14 cellular contexts compared by ENCODE assay signal in genomic region chr21:36487641-36488307, GRCh38. TPM values are rescaled to one million over a fixed set of nuclear protein-coding genes. Genes with fewer than 3 reads are reported as not detected.
A peak's percentile ranks its signal among the peaks of the same experiment; 100 is the strongest.
DNase-seq lines count a peak whose midpoint lies in the region; ATAC-seq, FAIRE-seq and TF ChIP-seq lines count a peak whose summit lies in the region.
"Had no signal": no experiment of that assay in that cellular context is flagged by ENCODE, and none has a peak within 500 bp of the region (broad histone marks: within the 10 kb centered on the region; RNA-seq: fewer than 3 reads in every experiment).

No MANE protein-coding gene starts in this region.

- H3K9me3 ChIP-seq in astrocyte (ENCODE audit: insufficient read depth, low read depth, low read length) (no peaks in the 10 kb centered on the region), left lung (no peaks in the 10 kb centered on the region), smooth muscle cell (replicated peaks; ENCODE audit: low read depth) (no peaks in the 10 kb centered on the region), gastroesophageal sphincter (no peaks in the 10 kb centered on the region)
- H3K9me3 ChIP-seq: adrenal gland, neutrophil had no signal

- H3K9ac ChIP-seq in astrocyte (ENCODE audit: low read length) (no peak overlapping the region), smooth muscle cell (ENCODE audit: low read depth) (no peak overlapping the region)

- H3K4me3 ChIP-seq in astrocyte (ENCODE audit: insufficient read depth, low read depth, low read length), result no peak overlapping the region
- no peak overlapping the region for H3K4me3 ChIP-seq in left lung
- H3K4me3 ChIP-seq in smooth muscle cell, result no peak overlapping the region
- H3K4me3 ChIP-seq in gastroesophageal sphincter, result no peak overlapping the region
- H3K4me3 ChIP-seq: adrenal gland had no signal

- no peak for TF ChIP-seq EP300 in gastroesophageal sphincter (IDR thresholded peaks at IDR 0.05)

- in situ Hi-C loops in GM13976 (cut with MboI; ENCODE audit: low sequenced_read_pairs, unreplicated experiment), result no loop called here

- FAIRE-seq in astrocyte (lab: Jason Lieb, UNC), result no peak

- H3F3A ChIP-seq in smooth muscle cell (ENCODE audit: low read depth), result no peaks in the 10 kb centered on the region

- ATAC-seq in left lung, result peak; percentile 32
- no peak for ATAC-seq in natural killer cell treated with Interleukin-12 subunit alpha and Interleukin-12 subunit beta and Interleukin-15 and Interleukin-18, amount 100 ng/mL, for 72 hours
- no peak for ATAC-seq in gastroesophageal sphincter
- ATAC-seq: HCT116, T-helper 17 cell had no signal

- intact Hi-C loops in left lung (cut with DNase I), result no loop called here

- no peak overlapping the region for H3K4me3 Mint-ChIP-seq in astrocyte (ENCODE audit: unreplicated experiment)
- no peak overlapping the region for H3K4me3 Mint-ChIP-seq in natural killer cell treated with Interleukin-12 subunit alpha and Interleukin-12 subunit beta and Interleukin-15 and Interleukin-18, amount 100 ng/mL, for 72 hours
- H3K4me3 Mint-ChIP-seq: T-helper 17 cell had no signal

- 76% methylated on average over 6 of the region's 6 CpGs for WGBS in smooth muscle cell (ENCODE audit: low lambda C conversion rate)
- 51 to 53% methylated on average over 3 to 5 of the region's 6 CpGs for WGBS in gastroesophageal sphincter (ENCODE audit: low coverage in 1 of 2), 2 donors

- peaks cover under 1% of the 10 kb centered on the region for H3K9me3 Mint-ChIP-seq in astrocyte (ENCODE audit: unreplicated experiment)
- H3K9me3 Mint-ChIP-seq in natural killer cell treated with Interleukin-12 subunit alpha and Interleukin-12 subunit beta and Interleukin-15 and Interleukin-18, amount 100 ng/mL, for 72 hours, result no peaks in the 10 kb centered on the region
- H3K9me3 Mint-ChIP-seq: CD4-positive, alpha-beta memory T cell had no signal

- no peaks in the 10 kb centered on the region for H4K20me1 ChIP-seq in astrocyte (ENCODE audit: insufficient read depth, low read length)
- no peaks in the 10 kb centered on the region for H4K20me1 ChIP-seq in smooth muscle cell (ENCODE audit: low read depth)

- TF ChIP-seq POLR2A in gastroesophageal sphincter (IDR thresholded peaks at IDR 0.05), result no peak

- peak overlapping the region; percentile 3 for H3K4me2 ChIP-seq in astrocyte (ENCODE audit: low read length)
- H3K4me2 ChIP-seq in smooth muscle cell, result no peak overlapping the region

- peaks cover 7% of the 10 kb centered on the region for H3K27me3 Mint-ChIP-seq in astrocyte (ENCODE audit: low read depth, unreplicated experiment)
- peaks cover 0 to 9% of the 10 kb centered on the region in 2 donors for H3K27me3 Mint-ChIP-seq in natural killer cell treated with Interleukin-12 subunit alpha and Interleukin-12 subunit beta and Interleukin-15 and Interleukin-18, amount 100 ng/mL, for 72 hours

- peaks cover 19% of the 10 kb centered on the region for H3K4me1 ChIP-seq in astrocyte (ENCODE audit: insufficient read depth, low read length)
- no peaks in the 10 kb centered on the region for H3K4me1 ChIP-seq in left lung
- peaks cover 5% of the 10 kb centered on the region for H3K4me1 ChIP-seq in smooth muscle cell (ENCODE audit: low read depth)
- H3K4me1 ChIP-seq in gastroesophageal sphincter, result no peaks in the 10 kb centered on the region
- H3K4me1 ChIP-seq: adrenal gland had no signal

- no peak overlapping the region for H3K27ac Mint-ChIP-seq in astrocyte (ENCODE audit: unreplicated experiment)
- no peak overlapping the region for H3K27ac Mint-ChIP-seq in natural killer cell treated with Interleukin-12 subunit alpha and Interleukin-12 subunit beta and Interleukin-15 and Interleukin-18, amount 100 ng/mL, for 72 hours
- H3K27ac Mint-ChIP-seq: CD4-positive, alpha-beta memory T cell; T-helper 17 cell had no signal

- DNase-seq in GM13976 (ENCODE audit: low spot score) (no peak), NCI-H2196 treated with DMSO at 0.1 percent for 48 hours (lab: John Stamatoyannopoulos, UW; ENCODE audit: unreplicated experiment) (peak; percentile 52), astrocyte (ENCODE audit: low read depth) (peak; percentile 55), left lung (no peak), cerebellum (ENCODE audit: low spot score) (no peak), smooth muscle cell (lab: John Stamatoyannopoulos, UW; ENCODE audit: unreplicated experiment) (no peak)
- no peak for DNase-seq in natural killer cell treated with Interleukin-12 subunit alpha and Interleukin-12 subunit beta and Interleukin-15 and Interleukin-18, amount 100 ng/mL, for 72 hours (ENCODE audit: low spot score)
- DNase-seq: adrenal gland; CD4-positive, alpha-beta memory T cell; Karpas-422; T-helper 17 cell had no signal

- H3K27me3 ChIP-seq in astrocyte (ENCODE audit: insufficient read depth, low read length) (no peaks in the 10 kb centered on the region), left lung (no peaks in the 10 kb centered on the region), smooth muscle cell (ENCODE audit: low read depth) (no peaks in the 10 kb centered on the region), gastroesophageal sphincter (no peaks in the 10 kb centered on the region)
- H3K27me3 ChIP-seq: adrenal gland, neutrophil had no signal

- H3K4me1 Mint-ChIP-seq in astrocyte (ENCODE audit: low read depth, unreplicated experiment), result peaks cover 3% of the 10 kb centered on the region
- H3K4me1 Mint-ChIP-seq in natural killer cell treated with Interleukin-12 subunit alpha and Interleukin-12 subunit beta and Interleukin-15 and Interleukin-18, amount 100 ng/mL, for 72 hours (ENCODE audit: low read depth in 2 of 2), result no peaks in the 10 kb centered on the region
- H3K4me1 Mint-ChIP-seq: CD4-positive, alpha-beta memory T cell; T-helper 17 cell had no signal

- no peak overlapping the region for H3K27ac ChIP-seq in astrocyte (ENCODE audit: low read depth, low read length)
- H3K27ac ChIP-seq in left lung, result no peak overlapping the region
- H3K27ac ChIP-seq in smooth muscle cell (ENCODE audit: low read depth), result no peak overlapping the region
- H3K27ac ChIP-seq in gastroesophageal sphincter, result no peak overlapping the region
- H3K27ac ChIP-seq: adrenal gland, neutrophil had no signal

- no peaks in the 10 kb centered on the region for H3K79me2 ChIP-seq in astrocyte (ENCODE audit: insufficient read depth, low read length)
- no peaks in the 10 kb centered on the region for H3K79me2 ChIP-seq in smooth muscle cell (ENCODE audit: low read depth)

- TF ChIP-seq CTCF in GM13976 (IDR thresholded peaks at IDR 0.05; ENCODE audit: borderline replicate concordance, control extremely low read depth, extremely low read depth, insufficient read depth, missing control alignments) (peak; percentile 3), astrocyte (IDR thresholded peaks at IDR 0.05; ENCODE audit: insufficient read depth, low read depth, low read length) (no peak), left lung (IDR thresholded peaks at IDR 0.05) (no peak), smooth muscle cell (IDR thresholded peaks at IDR 0.05; ENCODE audit: borderline replicate concordance, insufficient read depth, poor library complexity, severe bottlenecking) (no peak), gastroesophageal sphincter (IDR thresholded peaks at IDR 0.05) (no peak)

- peaks cover 5% of the 10 kb centered on the region for H3K36me3 Mint-ChIP-seq in astrocyte (ENCODE audit: low read depth, unreplicated experiment)
- H3K36me3 Mint-ChIP-seq in natural killer cell treated with Interleukin-12 subunit alpha and Interleukin-12 subunit beta and Interleukin-15 and Interleukin-18, amount 100 ng/mL, for 72 hours, result no peaks in the 10 kb centered on the region
- H3K36me3 Mint-ChIP-seq: CD4-positive, alpha-beta memory T cell had no signal

- H2AFZ ChIP-seq in astrocyte (ENCODE audit: low read depth, low read length) (no peak overlapping the region), smooth muscle cell (ENCODE audit: low read depth) (no peak overlapping the region)

- H3K36me3 ChIP-seq in astrocyte (ENCODE audit: insufficient read depth, low read length) (no peaks in the 10 kb centered on the region), left lung (no peaks in the 10 kb centered on the region), smooth muscle cell (ENCODE audit: low read depth) (no peaks in the 10 kb centered on the region), gastroesophageal sphincter (no peaks in the 10 kb centered on the region)
- H3K36me3 ChIP-seq: adrenal gland, neutrophil had no signal

RNA-seq across cellular contexts. Expression of gene CLDN14, which starts 7.9 kb away (rescaled TPM):
- total RNA-seq in astrocyte (not detected in 2 replicates), left lung (not detected), cerebellum (not detected), smooth muscle cell (not detected in 2 replicates), gastroesophageal sphincter (under 1 TPM in 1 of 4 donors, not detected in 3; 0.15 TPM)
- not detected for total RNA-seq in natural killer cell treated with Interleukin-12 subunit alpha and Interleukin-12 subunit beta and Interleukin-15 and Interleukin-18, amount 100 ng/mL, for 72 hours
- polyA plus RNA-seq in smooth muscle cell, result 0.84 TPM in 1 of 2 replicates, not detected in the other
- total RNA-seq: adrenal gland; CD4-positive, alpha-beta memory T cell; T-helper 17 cell had no signal
- polyA plus RNA-seq: adrenal gland; CD4-positive, alpha-beta memory T cell had no signal

Comparison
In these comparisons a context has a peak if more than half of its experiments do, and no peak if none do; other contexts are left out.
1. DNase-seq: peak in NCI-H2196 treated with DMSO at 0.1 percent for 48 hours (single experiment) and astrocyte (single experiment); none in GM13976 (single experiment), left lung (0 of 2), natural killer cell treated with Interleukin-12 subunit alpha and Interleukin-12 subunit beta and Interleukin-15 and Interleukin-18, amount 100 ng/mL, for 72 hours (single experiment), cerebellum (single experiment) and smooth muscle cell (single experiment).